24 cellular contexts compared by ENCODE assay signal in genomic region chr5:30871191-30871590, GRCh38.
"Had no signal": no experiment of that assay in that cellular context is flagged by ENCODE, and none has a peak within 500 bp of the region (broad histone marks: within the 10 kb centered on the region; RNA-seq: fewer than 3 reads in every experiment).

No MANE protein-coding gene starts in this region.

- DNase-seq: activated CD4-positive, alpha-beta T cell treated with anti-CD3 and anti-CD28 coated beads, Interleukin-2, amount 10 ng/mL, durations not matched to agents 24 days and 14 days; activated CD4-positive, alpha-beta T cell treated with anti-CD3 and anti-CD28 coated beads, Interleukin-2, amount 50 U/mL, for 4 hours; activated CD8-positive, alpha-beta T cell treated with anti-CD3 and anti-CD28 coated beads for 36 hours; activated effector memory CD4-positive, alpha-beta T cell treated with anti-CD3 and anti-CD28 coated beads, Interleukin-2, amount 50 U/mL, for 16 hours; activated naive CD4-positive, alpha-beta T cell; activated naive CD4-positive, alpha-beta T cell treated with anti-CD3 and anti-CD28 coated beads, Interleukin-2, amount 50 U/mL, for 16 hours; activated naive CD8-positive, alpha-beta T cell treated with anti-CD3 and anti-CD28 coated beads for 36 hours; activated T-cell treated with anti-CD3 and anti-CD28 coated beads, Interleukin-2, amount 50 U/mL, for 1 hour; activated T-cell treated with anti-CD3 and anti-CD28 coated beads, Interleukin-2, amount 50 U/mL, for 72 hours; amniotic stem cell; aorta; brain microvascular endothelial cell; NCI-H1092 treated with DMSO at 0.1 percent for 48 hours; NCI-H1436; NCI-H1694; NCI-H1930; NCI-H2081 treated with DMSO at 0.1 percent for 48 hours; NCI-H2171; NCI-H510A; NCI-H526; SHP77 treated with DMSO at 0.1 percent for 48 hours; SK-N-SH had no signal

- ATAC-seq: activated CD8-positive, alpha-beta T cell treated with anti-CD3 and anti-CD28 coated beads for 36 hours; activated T-cell treated with anti-CD3 and anti-CD28 coated beads, Interleukin-2, amount 50 U/mL, for 72 hours; activated T-helper 17 cell treated with anti-CD3 and anti-CD28 coated beads, Interleukin-2, amount 50 U/mL, for 72 hours; Panc1 had no signal
